ENCODE assay signal across 22 cellular contexts in the genomic region with DNA sequence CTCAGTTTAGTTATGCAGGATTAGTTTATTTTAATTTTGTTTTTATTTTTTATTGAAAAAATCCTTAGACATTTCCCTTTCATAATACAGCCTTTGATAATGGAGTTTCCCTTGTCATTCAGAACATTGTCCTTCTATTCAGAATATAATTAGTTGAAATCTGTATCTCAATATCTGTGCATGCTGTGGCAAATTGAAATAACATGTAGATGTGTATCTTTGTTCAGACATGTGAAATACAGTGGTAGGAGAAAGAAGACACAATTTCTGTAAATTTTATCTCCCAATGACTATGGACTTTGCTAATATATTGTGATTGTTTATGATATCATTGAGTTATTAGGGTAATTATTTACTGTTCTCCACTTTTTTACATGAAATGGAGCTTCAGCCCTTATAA.
DNase-seq lines count a peak whose midpoint lies in the region; ATAC-seq and TF ChIP-seq lines count a peak whose summit lies in the region.
"Had no signal": no experiment of that assay in that cellular context is flagged by ENCODE, and none has a peak within 500 bp of the region (broad histone marks: within the 10 kb centered on the region; RNA-seq: fewer than 3 reads in every experiment).

No MANE protein-coding gene starts in this region.

- DNase-seq in SK-N-SH (no peak), SK-N-DZ (ENCODE audit: low spot score) (peak; percentile 9)
- DNase-seq in activated T-cell treated with anti-CD3 and anti-CD28 coated beads, Interleukin-2, amount 50 U/mL, for 48 hours, result no peak
- DNase-seq: ACHN; AML-193; C1 segment of cervical spinal cord; CD4-positive, alpha-beta memory T cell; CD4-positive, CD25-positive, alpha-beta regulatory T cell; CD8-positive, alpha-beta memory T cell; COR-L47; DMS 273 treated with DMSO at 0.1 percent for 48 hours; DMS153; DMS53; DMS79; DND-41; EL; GDM1 had no signal

- peak overlapping the region in 1 of 2 experiments; percentile 83; a peak in 2 of 4 replicates for H3K27ac ChIP-seq in SK-N-SH (ENCODE audit: low read depth in 2 of 2, low read length in 1 of 2)
- H3K27ac ChIP-seq: 22Rv1, BLaER1 had no signal

- CTCF ChIA-PET in SK-N-SH (lab: Yijun Ruan, JAX), result interaction anchor here (1.1 kb wide), 1 partner anchor 32 kb away, joined by 3 read pairs; no protein-coding TSS in a partner anchor

- H3K9me3 ChIP-seq in SK-N-SH, result no peaks in the 10 kb centered on the region
- H3K9me3 ChIP-seq: BLaER1 had no signal

- H3K27me3 ChIP-seq in SK-N-SH (ENCODE audit: insufficient read depth), result no peaks in the 10 kb centered on the region
- H3K27me3 ChIP-seq: BLaER1 had no signal

- H4K20me1 ChIP-seq in SK-N-SH (ENCODE audit: insufficient read depth), result no peaks in the 10 kb centered on the region
- H4K20me1 ChIP-seq: BLaER1 had no signal

- ATAC-seq in SK-N-SH treated with all-trans-retinoic acid at 6 μM for 48 hours (no peak), GM21447 (IDR thresholded peaks at IDR 0.05; ENCODE audit: unreplicated experiment) (no peak)
- ATAC-seq: GM12878 had no signal

- TF ChIP-seq CTCF in SK-N-SH (IDR thresholded peaks at IDR 0.05), result no peak

- no peaks in the 10 kb centered on the region for H3F3A ChIP-seq in SK-N-SH (replicated peaks; ENCODE audit: insufficient read depth)

- H3K36me3 ChIP-seq in SK-N-SH (replicated peaks in 1 of 2; ENCODE audit: control insufficient read depth in 1 of 2, insufficient read depth in 2 of 2, low read length in 1 of 2), result no peaks in the 10 kb centered on the region
- H3K36me3 ChIP-seq: BLaER1 had no signal

- no peaks in the 10 kb centered on the region for H3K9me2 ChIP-seq in SK-N-SH

- H2AFZ ChIP-seq in SK-N-SH (ENCODE audit: low read depth), result no peak overlapping the region

- no peak overlapping the region for H3K9ac ChIP-seq in SK-N-SH
- H3K9ac ChIP-seq: BLaER1 had no signal

- TF ChIP-seq RAD21 in SK-N-SH (IDR thresholded peaks at IDR 0.05; ENCODE audit: low read length), result peak; percentile 18; the same call in 1 of the 2 replicates

- POLR2A ChIA-PET in SK-N-SH (lab: Yijun Ruan, JAX), result no interaction called here

- no peaks in the 10 kb centered on the region for H3K79me2 ChIP-seq in SK-N-SH (ENCODE audit: insufficient read depth)

- H3K4me1 ChIP-seq in SK-N-SH (ENCODE audit: control insufficient read depth in 1 of 2, insufficient read depth in 2 of 2, low read depth in 1 of 2, low read length in 1 of 2), result peaks cover 0 to 3% of the 10 kb centered on the region in 2 experiments; a peak in 1 of 4 replicates
- H3K4me1 ChIP-seq: BLaER1 had no signal

- peak in 1 of 2 experiments; percentile 75; a peak in 2 of 4 replicates for TF ChIP-seq EP300 in SK-N-SH (IDR thresholded peaks at IDR 0.05; ENCODE audit: borderline replicate concordance in 1 of 2, low read depth in 1 of 2, low read length in 1 of 2)

- no peak overlapping the region for H3K4me3 ChIP-seq in SK-N-SH (ENCODE audit: low read depth in 2 of 2, low read length in 1 of 2)
- H3K4me3 ChIP-seq: BLaER1, GM12878 had no signal

- no peak overlapping the region for H3K4me2 ChIP-seq in SK-N-SH
- H3K4me2 ChIP-seq: BLaER1 had no signal

TF ChIP-seq in SK-N-SH, 30 proteins besides CTCF, POLR2A, EP300 and RAD21:
- TF ChIP-seq GATA2 (CRISPR knock-in tag; IDR thresholded peaks at IDR 0.05) (peak; percentile 81), RCOR1 (IDR thresholded peaks at IDR 0.05; ENCODE audit: low read length) (no peak; the same call in 1 of the 2 replicates), FOXM1 (IDR thresholded peaks at IDR 0.05; ENCODE audit: low read depth) (no peak), YY1 (IDR thresholded peaks at IDR 0.05; ENCODE audit: low read depth) (no peak), TEAD4 (IDR thresholded peaks at IDR 0.05; ENCODE audit: borderline replicate concordance, insufficient read depth) (no peak), ELF1 (IDR thresholded peaks at IDR 0.05) (no peak), JUND (IDR thresholded peaks at IDR 0.05) (no peak)
TF ChIP-seq in SK-N-SH: peak in this region for 1.

TF ChIP-seq in SK-N-SH treated with all-trans-retinoic acid at 6 μM for 48 hours, 23 proteins besides CTCF, POLR2A, EP300 and RAD21:
- TF ChIP-seq ZNF8 (CRISPR knock-in tag; IDR thresholded peaks at IDR 0.05) (no peak), ZNF565 (CRISPR knock-in tag; conservative IDR thresholded peaks at IDR 0.05; ENCODE audit: low read depth) (no peak)
